In genomic region chr16:23107117-23107516, GRCh38 we compare ENCODE assay signal across 22 cellular contexts.
"Had no signal": no experiment of that assay in that cellular context is flagged by ENCODE, and none has a peak within 500 bp of the region (broad histone marks: within the 10 kb centered on the region; RNA-seq: fewer than 3 reads in every experiment).

No MANE protein-coding gene starts in this region.

- H3K4me3 ChIP-seq: lung, skin epidermis, thoracic aorta had no signal

- H3K27ac ChIP-seq: skin epidermis, VCaP had no signal

- H3K27ac Mint-ChIP-seq: activated naive CD4-positive, alpha-beta T cell treated with anti-CD3 and anti-CD28 coated beads, Interleukin-2, amount 50 U/mL, for 72 hours; activated T-cell treated with anti-CD3 and anti-CD28 coated beads, Interleukin-2, amount 50 U/mL, for 72 hours; natural killer cell treated with Interleukin-12 subunit alpha and Interleukin-12 subunit beta and Interleukin-15 and Interleukin-18, amount 100 ng/mL, for 72 hours; T-helper 1 cell treated with Interleukin-12 subunit alpha and Interleukin-12 subunit beta and Interleukin-4 antibody, amounts not matched to agents 30 μg/mL and 1 μg/mL, for 36 hours; type B pancreatic cell had no signal

- H3K9me3 Mint-ChIP-seq: activated naive CD4-positive, alpha-beta T cell treated with anti-CD3 and anti-CD28 coated beads, Interleukin-2, amount 50 U/mL, for 72 hours; activated T-cell treated with anti-CD3 and anti-CD28 coated beads, Interleukin-2, amount 50 U/mL, for 72 hours; natural killer cell treated with Interleukin-12 subunit alpha and Interleukin-12 subunit beta and Interleukin-15 and Interleukin-18, amount 100 ng/mL, for 72 hours; T-helper 1 cell treated with Interleukin-12 subunit alpha and Interleukin-12 subunit beta and Interleukin-4 antibody, amounts not matched to agents 30 μg/mL and 1 μg/mL, for 36 hours had no signal

- H3K36me3 Mint-ChIP-seq: natural killer cell treated with Interleukin-12 subunit alpha and Interleukin-12 subunit beta and Interleukin-15 and Interleukin-18, amount 100 ng/mL, for 72 hours had no signal

- H3K27me3 Mint-ChIP-seq: natural killer cell treated with Interleukin-12 subunit alpha and Interleukin-12 subunit beta and Interleukin-15 and Interleukin-18, amount 100 ng/mL, for 72 hours; type B pancreatic cell had no signal

- H3K4me3 Mint-ChIP-seq: activated T-cell treated with anti-CD3 and anti-CD28 coated beads, Interleukin-2, amount 50 U/mL, for 72 hours; natural killer cell treated with Interleukin-12 subunit alpha and Interleukin-12 subunit beta and Interleukin-15 and Interleukin-18, amount 100 ng/mL, for 72 hours; T-helper 1 cell treated with Interleukin-12 subunit alpha and Interleukin-12 subunit beta and Interleukin-4 antibody, amounts not matched to agents 30 μg/mL and 1 μg/mL, for 36 hours; type B pancreatic cell had no signal

- DNase-seq: activated CD4-positive, alpha-beta T cell treated with anti-CD3 and anti-CD28 coated beads for 4 hours; activated CD4-positive, alpha-beta T cell treated with anti-CD3 and anti-CD28 coated beads, Interleukin-2, amount 50 U/mL, for 4 hours; activated naive CD4-positive, alpha-beta T cell; activated T-cell treated with anti-CD3 and anti-CD28 coated beads for 4 hours; activated T-cell treated with anti-CD3 and anti-CD28 coated beads, Interleukin-2, amount 50 U/mL, for 72 hours; foreskin fibroblast; mesendoderm; posterior cingulate gyrus; stimulated activated CD4-positive, alpha-beta T cell treated with anti-CD3 and anti-CD28 coated beads, Interleukin-12 subunit alpha, Interleukin-12 subunit beta, amount 100 ng/mL, for 4 hours; stimulated activated CD4-positive, alpha-beta T cell treated with anti-CD3 and anti-CD28 coated beads, Interleukin-4, amount 100 ng/mL, for 1 hour; stimulated activated naive CD8-positive, alpha-beta T cell treated with anti-CD3 and anti-CD28 coated beads, Interleukin-15, Interleukin-2, amounts not matched to agents 100 U/mL and 50 U/mL, for 24 hours; T-helper 9 cell had no signal

- H3K9me3 ChIP-seq: thoracic aorta had no signal

- FAIRE-seq: endothelial cell of umbilical vein, TTC549 had no signal
